1 cellular context compared by ENCODE assay signal in genomic region chr11:65578667-65579066, GRCh38.
TF ChIP-seq lines count a peak whose summit lies in the region.

No MANE protein-coding gene starts in this region.

TF ChIP-seq in K562, 482 proteins besides CTCF, POLR2A, EP300 and RAD21:
- no peak for TF ChIP-seq GABPB2 (CRISPR knock-in tag; conservative IDR thresholded peaks at IDR 0.05)
- TF ChIP-seq CBFA2T2 (conservative IDR thresholded peaks at IDR 0.05): 0 out of 2 replicates have a peak, but pooled peaks have one; percentile 6
- TF ChIP-seq RBFOX2 (IDR thresholded peaks at IDR 0.05; ENCODE audit: low read depth, low read length): 0 out of 2 replicates have a peak, but pooled peaks have one; percentile 3
- peak; percentile 32; the same call in 1 of the 2 replicates for TF ChIP-seq NCOR1 (IDR thresholded peaks at IDR 0.05)
- TF ChIP-seq PTRF (tag; IDR thresholded peaks at IDR 0.05): no peak
- no peak for TF ChIP-seq HNRNPUL1 (IDR thresholded peaks at IDR 0.05; ENCODE audit: low read length)
- no peak for TF ChIP-seq YY1 (IDR thresholded peaks at IDR 0.05; ENCODE audit: borderline replicate concordance in 1 of 3, control insufficient read depth in 1 of 3, extremely low read depth in 1 of 3, insufficient read depth in 3 of 3, insufficient read length in 1 of 3, insufficient replicate concordance in 2 of 3, low read depth in 1 of 3, low read length in 2 of 3)
- no peak for TF ChIP-seq THRAP3 (IDR thresholded peaks at IDR 0.05; ENCODE audit: borderline replicate concordance)
- TF ChIP-seq MAX (CRISPR knock-in tag; IDR thresholded peaks at IDR 0.05): peak; percentile 32; the same call in 1 of the 2 replicates
- TF ChIP-seq ESRRA (IDR thresholded peaks at IDR 0.05; ENCODE audit: borderline replicate concordance, low read depth): no peak
- TF ChIP-seq, protein P1, sequence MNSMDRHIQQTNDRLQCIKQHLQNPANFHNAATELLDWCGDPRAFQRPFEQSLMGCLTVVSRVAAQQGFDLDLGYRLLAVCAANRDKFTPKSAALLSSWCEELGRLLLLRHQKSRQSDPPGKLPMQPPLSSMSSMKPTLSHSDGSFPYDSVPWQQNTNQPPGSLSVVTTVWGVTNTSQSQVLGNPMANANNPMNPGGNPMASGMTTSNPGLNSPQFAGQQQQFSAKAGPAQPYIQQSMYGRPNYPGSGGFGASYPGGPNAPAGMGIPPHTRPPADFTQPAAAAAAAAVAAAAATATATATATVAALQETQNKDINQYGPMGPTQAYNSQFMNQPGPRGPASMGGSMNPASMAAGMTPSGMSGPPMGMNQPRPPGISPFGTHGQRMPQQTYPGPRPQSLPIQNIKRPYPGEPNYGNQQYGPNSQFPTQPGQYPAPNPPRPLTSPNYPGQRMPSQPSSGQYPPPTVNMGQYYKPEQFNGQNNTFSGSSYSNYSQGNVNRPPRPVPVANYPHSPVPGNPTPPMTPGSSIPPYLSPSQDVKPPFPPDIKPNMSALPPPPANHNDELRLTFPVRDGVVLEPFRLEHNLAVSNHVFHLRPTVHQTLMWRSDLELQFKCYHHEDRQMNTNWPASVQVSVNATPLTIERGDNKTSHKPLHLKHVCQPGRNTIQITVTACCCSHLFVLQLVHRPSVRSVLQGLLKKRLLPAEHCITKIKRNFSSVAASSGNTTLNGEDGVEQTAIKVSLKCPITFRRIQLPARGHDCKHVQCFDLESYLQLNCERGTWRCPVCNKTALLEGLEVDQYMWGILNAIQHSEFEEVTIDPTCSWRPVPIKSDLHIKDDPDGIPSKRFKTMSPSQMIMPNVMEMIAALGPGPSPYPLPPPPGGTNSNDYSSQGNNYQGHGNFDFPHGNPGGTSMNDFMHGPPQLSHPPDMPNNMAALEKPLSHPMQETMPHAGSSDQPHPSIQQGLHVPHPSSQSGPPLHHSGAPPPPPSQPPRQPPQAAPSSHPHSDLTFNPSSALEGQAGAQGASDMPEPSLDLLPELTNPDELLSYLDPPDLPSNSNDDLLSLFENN (IDR thresholded peaks at IDR 0.05; ENCODE audit: low read depth in 2 of 2, low read length in 2 of 2): no peak
- TF ChIP-seq ZNF263 (CRISPR knock-in tag; IDR thresholded peaks at IDR 0.05; ENCODE audit: borderline replicate concordance): peak; percentile 27; the same call in 1 of the 2 replicates
- TF ChIP-seq ATF2 (CRISPR knock-in tag; IDR thresholded peaks at IDR 0.05): no peak
- no peak for TF ChIP-seq XRCC5 (IDR thresholded peaks at IDR 0.05; ENCODE audit: low read depth, low read length)
- peak; percentile 53; the same call in 1 of the 2 replicates for TF ChIP-seq CBFA2T3 (IDR thresholded peaks at IDR 0.05)
- no peak for TF ChIP-seq NFIX (CRISPR knock-in tag; IDR thresholded peaks at IDR 0.05; ENCODE audit: low read depth)
- no peak for TF ChIP-seq IRF2 (CRISPR knock-in tag; IDR thresholded peaks at IDR 0.05)
- TF ChIP-seq, protein P2, sequence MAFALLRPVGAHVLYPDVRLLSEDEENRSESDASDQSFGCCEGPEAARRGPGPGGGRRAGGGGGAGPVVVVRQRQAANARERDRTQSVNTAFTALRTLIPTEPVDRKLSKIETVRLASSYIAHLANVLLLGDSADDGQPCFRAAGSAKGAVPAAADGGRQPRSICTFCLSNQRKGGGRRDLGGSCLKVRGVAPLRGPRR (CRISPR knock-in tag; IDR thresholded peaks at IDR 0.05): no peak
- no peak for TF ChIP-seq POLR3G (IDR thresholded peaks at IDR 0.05; ENCODE audit: extremely low read depth, insufficient read length, insufficient replicate concordance)
